In genomic region chr6:116447052-116447451, GRCh38 we compare ENCODE assay signal across 19 cellular contexts. TPM values are rescaled to one million over a fixed set of nuclear protein-coding genes. Genes with fewer than 3 reads are reported as not detected.
DNase-seq lines count a peak whose midpoint lies in the region; ATAC-seq, FAIRE-seq and TF ChIP-seq lines count a peak whose summit lies in the region.
"Had no signal": no experiment of that assay in that cellular context is flagged by ENCODE, and none has a peak within 500 bp of the region (broad histone marks: within the 10 kb centered on the region; RNA-seq: fewer than 3 reads in every experiment).

No MANE protein-coding gene starts in this region.

- H3K9me3 ChIP-seq in mammary epithelial cell (replicated peaks; ENCODE audit: insufficient read depth, low read length) (no peaks in the 10 kb centered on the region), left lung (no peaks in the 10 kb centered on the region)
- H3K9me3 ChIP-seq: gastroesophageal sphincter, HAP-1 had no signal

- no peaks in the 10 kb centered on the region for H4K20me1 ChIP-seq in mammary epithelial cell (ENCODE audit: insufficient read depth, low read length)

- no peak overlapping the region for H3K4me3 Mint-ChIP-seq in CD14-positive monocyte
- H3K4me3 Mint-ChIP-seq: activated CD4-positive, alpha-beta T cell treated with anti-CD3 and anti-CD28 coated beads for 36 hours had no signal

- no peak overlapping the region for H3K4me3 ChIP-seq in mammary epithelial cell (replicated peaks in 1 of 3; ENCODE audit: insufficient read depth in 1 of 3, low read depth in 2 of 3, low read length in 3 of 3)
- no peak overlapping the region for H3K4me3 ChIP-seq in left lung
- H3K4me3 ChIP-seq: gastroesophageal sphincter, HAP-1, skin epidermis had no signal

- no peaks in the 10 kb centered on the region for H3K36me3 ChIP-seq in mammary epithelial cell (ENCODE audit: insufficient read depth, low read length)
- no peaks in the 10 kb centered on the region for H3K36me3 ChIP-seq in left lung
- H3K36me3 ChIP-seq: gastroesophageal sphincter, HAP-1 had no signal

- peak overlapping the region; percentile 86 for H3K27ac ChIP-seq in mammary epithelial cell (ENCODE audit: insufficient read depth, low read depth, low read length)
- peak overlapping the region; percentile 1 to 47 for H3K27ac ChIP-seq in left lung

- no peak for FAIRE-seq in H54 (lab: Jason Lieb, UNC)
- FAIRE-seq: urothelium cell line had no signal

- H3K27ac Mint-ChIP-seq in CD14-positive monocyte = peak overlapping the region; percentile 75 to 97 (median 86)
- H3K27ac Mint-ChIP-seq: activated CD4-positive, alpha-beta T cell treated with anti-CD3 and anti-CD28 coated beads for 36 hours had no signal

- in situ Hi-C loops in mammary epithelial cell (cut with MboI; ENCODE audit: low sequenced_read_pairs in 2 of 2) = loop anchor here in 1 of 2 donors (25.0 kb wide), 1 partner anchor 90 kb away; the partner anchor contains the start of gene TRAPPC3L

- no peak overlapping the region for H2AFZ ChIP-seq in mammary epithelial cell (ENCODE audit: low read depth, low read length)

- TF ChIP-seq CTCF in CD14-positive monocyte (IDR thresholded peaks at IDR 0.05) (no peak), mammary epithelial cell (conservative IDR thresholded peaks at IDR 0.05 in 1 of 2, IDR thresholded peaks at IDR 0.05 in 1 of 2; ENCODE audit: extremely low read depth in 1 of 2, insufficient read depth in 1 of 2, low read depth in 1 of 2, low read length in 2 of 2) (no peak), left lung (IDR thresholded peaks at IDR 0.05) (no peak)

- peaks cover 0 to 2% (median 0%) of the 10 kb centered on the region in 3 donors for H3K27me3 Mint-ChIP-seq in CD14-positive monocyte (ENCODE audit: low read depth in 3 of 3)

- peak overlapping the region; percentile 41 for H3K9ac ChIP-seq in mammary epithelial cell (ENCODE audit: insufficient read depth, low read length)

- H3K36me3 Mint-ChIP-seq in CD14-positive monocyte = no peaks in the 10 kb centered on the region

- no peak for DNase-seq in CD14-positive monocyte (ENCODE audit: low spot score)
- peak; percentile 83 for DNase-seq in NCI-H2029 (lab: John Stamatoyannopoulos, UW)
- no peak for DNase-seq in mammary epithelial cell
- DNase-seq in left lung = no peak
- no peak for DNase-seq in NCI-H524 treated with DMSO at 0.1 percent for 48 hours (lab: John Stamatoyannopoulos, UW)
- DNase-seq in H54 (ENCODE audit: insufficient read length, low spot score) = no peak
- DNase-seq in ureter (ENCODE audit: low spot score) = no peak
- no peak for DNase-seq in hypothalamus (lab: John Stamatoyannopoulos, UW)
- DNase-seq: activated CD4-positive, alpha-beta T cell treated with anti-CD3 and anti-CD28 coated beads for 36 hours; left ventricle myocardium superior; NCI-H1092; NCI-H2171 treated with DMSO at 0.1 percent for 48 hours; NCI-H82; posterior cingulate gyrus; stimulated activated CD4-positive, alpha-beta T cell treated with anti-CD3 and anti-CD28 coated beads, Interleukin-4, amount 100 ng/mL, for 24 hours had no signal

- CTCF ChIA-PET in mammary epithelial cell (lab: Charles Lee; ENCODE audit: low non-redundant PET) = no interaction called here

- H3K4me1 ChIP-seq in mammary epithelial cell (ENCODE audit: insufficient read depth, low read length) (peaks cover 51% of the 10 kb centered on the region), left lung (peaks cover 10 to 61% of the 10 kb centered on the region in 2 donors)
- H3K4me1 ChIP-seq: gastroesophageal sphincter, HAP-1 had no signal

- no peaks in the 10 kb centered on the region for H3K27me3 ChIP-seq in mammary epithelial cell (ENCODE audit: insufficient read depth, low read length)
- H3K27me3 ChIP-seq in left lung = no peaks in the 10 kb centered on the region
- H3K27me3 ChIP-seq: gastroesophageal sphincter had no signal

- 100% methylated on average over 2 of the region's 3 CpGs for WGBS in mammary epithelial cell (ENCODE audit: low coverage, missing lambda C conversion rate)

- peaks cover 71% of the 10 kb centered on the region for H3K4me1 Mint-ChIP-seq in CD14-positive monocyte

- dilution Hi-C loops in mammary epithelial cell (cut with HindIII; ENCODE audit: low sequenced_read_pairs) = loop anchor here (5.0 kb wide), 1 partner anchor 65 kb away; the partner anchor contains the start of gene CALHM5

- H3K4me2 ChIP-seq in mammary epithelial cell (ENCODE audit: insufficient read depth, low read depth, low read length) = peak overlapping the region; percentile 54

- no TSS peak for BruUV-seq in mammary epithelial cell (replicated peaks; lab: Mats Ljungman, UMichigan)

- H3K9me3 Mint-ChIP-seq in CD14-positive monocyte = peaks cover 0 to 2% (median 0%) of the 10 kb centered on the region in 7 donors

- no peak for TF ChIP-seq POLR2A in H54 (IDR thresholded peaks at IDR 0.05; ENCODE audit: low read depth, low read length)

- ATAC-seq in left lung = no peak

- intact Hi-C loops in CD14-positive monocyte (cut with micrococcal nuclease) (loop anchor here (5.0 to 10.0 kb wide), 4 partner anchors 60 to 152 kb away; partner anchors contain the start of gene DSE (in 1 of the 2)), mammary epithelial cell (cut with micrococcal nuclease) (loop anchor here (2.0 kb wide), 2 partner anchors 66 to 160 kb away; no protein-coding TSS in a partner anchor), left lung (cut with DNase I) (no loop called here)

- H3K79me2 ChIP-seq in mammary epithelial cell (ENCODE audit: insufficient read depth, low read length) = no peaks in the 10 kb centered on the region

RNA-seq across cellular contexts. Expression of gene CALHM6, which starts 14.1 kb away (rescaled TPM):
- polyA plus RNA-seq in CD14-positive monocyte (100 to 1,000 TPM; 261 to 367 TPM), mammary epithelial cell (0.61 TPM)
- total RNA-seq in mammary epithelial cell (under 1 TPM; 0.66 to 0.67 TPM), left lung (1 to 10 TPM; 2.1 to 6.4 TPM), ureter (2.2 TPM)
- polyA minus RNA-seq in mammary epithelial cell = not detected

Comparison
In these comparisons a context has a peak if more than half of its experiments do, and no peak if none do; other contexts are left out.
1. intact Hi-C loops: an anchor here in CD14-positive monocyte (5.0 to 10.0 kb wide) and mammary epithelial cell (2.0 kb wide); none called in left lung.